In the genomic region with DNA sequence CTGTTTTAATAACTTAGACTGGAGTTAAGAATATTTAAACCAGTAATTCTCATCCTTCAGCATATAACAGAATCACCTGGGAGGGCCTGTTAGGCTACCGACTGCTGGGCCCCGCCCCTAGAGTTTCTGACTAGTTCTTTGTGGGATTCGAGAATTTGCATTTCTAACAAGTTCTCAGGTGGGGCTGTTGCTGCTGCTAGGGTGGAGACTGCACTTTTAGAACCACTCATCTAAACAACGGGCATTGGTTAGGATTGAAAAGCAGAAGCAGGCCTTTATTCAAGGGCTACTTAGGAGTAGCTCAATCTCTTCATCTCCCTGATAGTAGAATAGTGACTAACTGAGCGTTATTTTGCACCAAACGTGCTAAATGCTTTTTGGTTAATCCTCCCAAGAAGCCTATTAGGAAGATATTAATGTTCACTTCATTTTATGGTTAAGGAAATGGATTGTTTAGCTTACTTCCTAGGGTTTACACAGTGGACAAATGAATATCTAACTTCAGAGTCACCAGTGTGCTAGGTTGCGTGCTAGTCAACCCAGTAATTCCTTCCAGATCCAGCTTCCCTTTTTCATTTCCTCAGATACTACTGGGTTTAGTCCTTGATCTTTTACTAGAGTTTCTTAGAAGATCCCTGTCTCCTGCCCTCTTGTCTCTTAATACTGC, we compare ENCODE assay signal across 9 cellular contexts. TPM values are rescaled to one million over a fixed set of nuclear protein-coding genes. Genes with fewer than 3 reads are reported as not detected.
DNase-seq lines count a peak whose midpoint lies in the region; ATAC-seq and TF ChIP-seq lines count a peak whose summit lies in the region.
"Had no signal": no experiment of that assay in that cellular context is flagged by ENCODE, and none has a peak within 500 bp of the region (broad histone marks: within the 10 kb centered on the region; RNA-seq: fewer than 3 reads in every experiment).

No MANE protein-coding gene starts in this region.

- H3F3A ChIP-seq in smooth muscle cell (ENCODE audit: low read depth) = no peaks in the 10 kb centered on the region

- H3K27me3 ChIP-seq in NT2/D1 (ENCODE audit: insufficient read depth, insufficient read length) (no peaks in the 10 kb centered on the region), smooth muscle cell (ENCODE audit: low read depth) (no peaks in the 10 kb centered on the region)
- H3K27me3 ChIP-seq: cardiac muscle cell had no signal

- ATAC-seq in GM19351 (IDR thresholded peaks at IDR 0.05; ENCODE audit: unreplicated experiment) (peak; percentile 97), HG02970 (IDR thresholded peaks at IDR 0.05; ENCODE audit: low FRiP score, unreplicated experiment) (peak; percentile 87)
- ATAC-seq: HCT116 had no signal

- no peaks in the 10 kb centered on the region for H3K79me2 ChIP-seq in smooth muscle cell (ENCODE audit: low read depth)

- peaks cover 28% of the 10 kb centered on the region for H3K36me3 ChIP-seq in NT2/D1 (ENCODE audit: insufficient read depth, insufficient read length, low read length)
- no peaks in the 10 kb centered on the region for H3K36me3 ChIP-seq in smooth muscle cell (ENCODE audit: low read depth)
- H3K36me3 ChIP-seq: cardiac muscle cell had no signal

- H3K4me3 ChIP-seq in NT2/D1 (ENCODE audit: insufficient read length, low read depth) (no peak overlapping the region), smooth muscle cell (no peak overlapping the region)
- H3K4me3 ChIP-seq: cardiac muscle cell had no signal

- no peak overlapping the region for H3K4me2 ChIP-seq in smooth muscle cell

- no peak for TF ChIP-seq CTCF in smooth muscle cell (IDR thresholded peaks at IDR 0.05; ENCODE audit: borderline replicate concordance, insufficient read depth, poor library complexity, severe bottlenecking)

- H3K9me3 ChIP-seq in NT2/D1 (ENCODE audit: insufficient read depth, low read length) (no peaks in the 10 kb centered on the region), smooth muscle cell (replicated peaks; ENCODE audit: low read depth) (no peaks in the 10 kb centered on the region)

- no peak overlapping the region for H3K27ac ChIP-seq in smooth muscle cell (ENCODE audit: low read depth)
- H3K27ac ChIP-seq: cardiac muscle cell had no signal

- peaks cover 17% of the 10 kb centered on the region for H4K20me1 ChIP-seq in smooth muscle cell (ENCODE audit: low read depth)

- H3K9ac ChIP-seq in NT2/D1 (ENCODE audit: insufficient read length, low read depth) (no peak overlapping the region), smooth muscle cell (ENCODE audit: low read depth) (no peak overlapping the region)

- DNase-seq in NT2/D1 (ENCODE audit: low read depth, low spot score) = peak; percentile 39
- DNase-seq in pons (ENCODE audit: low spot score) = peak; percentile 37
- DNase-seq in 8988T = no peak
- no peak for DNase-seq in NCI-H345 (lab: John Stamatoyannopoulos, UW)
- DNase-seq in smooth muscle cell (lab: John Stamatoyannopoulos, UW; ENCODE audit: unreplicated experiment) = no peak

- no peak overlapping the region for H2AFZ ChIP-seq in smooth muscle cell (ENCODE audit: low read depth)

- 57% methylated on average over 7 of the region's 7 CpGs for WGBS in smooth muscle cell (ENCODE audit: low lambda C conversion rate)

- no peaks in the 10 kb centered on the region for H3K4me1 ChIP-seq in NT2/D1 (ENCODE audit: insufficient read depth, insufficient read length)
- no peaks in the 10 kb centered on the region for H3K4me1 ChIP-seq in smooth muscle cell (ENCODE audit: low read depth)

RNA-seq across cellular contexts. Expression of a gene that starts 31.1 kb away (rescaled TPM):
- 83.8 and 92.4 TPM in 2 replicates for total RNA-seq in smooth muscle cell
- 57.4 and 64.2 TPM in 2 replicates for polyA plus RNA-seq in smooth muscle cell

RNA-seq across cellular contexts. Expression of a gene that starts 32.8 kb away (rescaled TPM):
- 30.1 and 39.0 TPM in 2 replicates for total RNA-seq in smooth muscle cell
- 4.8 and 6.1 TPM in 2 replicates for polyA plus RNA-seq in smooth muscle cell

Comparison
In these comparisons a context has a peak if more than half of its experiments do, and no peak if none do; other contexts are left out.
1. DNase-seq: peak in NT2/D1 (single experiment) and pons (single experiment); none in 8988T (single experiment), NCI-H345 (single experiment) and smooth muscle cell (single experiment).